8 cellular contexts compared by ENCODE assay signal in the genomic region with DNA sequence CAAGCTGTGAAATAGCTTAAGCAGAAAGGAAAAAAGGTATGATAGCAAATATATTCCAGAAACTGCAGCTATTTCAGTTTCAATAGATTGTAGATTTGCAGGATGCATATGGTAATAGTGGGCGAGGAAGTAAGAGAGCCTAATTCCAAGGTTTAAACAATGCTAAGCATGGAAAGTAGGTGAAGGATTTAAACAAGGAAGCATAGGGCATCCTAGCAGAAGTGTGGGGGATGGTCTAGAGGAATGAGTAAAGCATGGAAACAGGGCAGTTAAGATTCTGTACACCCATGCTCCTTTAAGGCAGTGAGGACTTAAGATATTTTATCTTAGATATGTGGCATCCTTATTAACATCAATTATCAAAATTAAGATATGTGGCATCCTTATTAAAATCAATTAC. TPM values are rescaled to one million over a fixed set of nuclear protein-coding genes. Genes with fewer than 3 reads are reported as not detected.
A peak's percentile ranks its signal among the peaks of the same experiment; 100 is the strongest.
DNase-seq lines count a peak whose midpoint lies in the region; ATAC-seq, FAIRE-seq and TF ChIP-seq lines count a peak whose summit lies in the region.

No MANE protein-coding gene starts in this region.

- peak overlapping the region; percentile 87 for H3K27ac Mint-ChIP-seq in activated naive CD4-positive, alpha-beta T cell treated with anti-CD3 and anti-CD28 coated beads, Interleukin-2, amount 50 U/mL, for 24 hours
- peak overlapping the region; percentile 72 for H3K27ac Mint-ChIP-seq in activated CD8-positive, alpha-beta T cell treated with anti-CD3 and anti-CD28 coated beads, Interleukin-2, amount 10 ng/mL, durations not matched to agents 7 days and 5 days

- TF ChIP-seq CTCF in keratinocyte (optimal IDR thresholded peaks at IDR 0.05 in 1 of 3, IDR thresholded peaks at IDR 0.05 in 1 of 3, conservative IDR thresholded peaks at IDR 0.05 in 1 of 3; ENCODE audit: extremely low read depth in 1 of 3, insufficient read depth in 2 of 3, low read length in 3 of 3) (no peak), suprapubic skin (IDR thresholded peaks at IDR 0.05) (no peak)

- no peak for TF ChIP-seq POLR2A in suprapubic skin (IDR thresholded peaks at IDR 0.05)

- peak overlapping the region; percentile 32 for H3K27ac ChIP-seq in keratinocyte (ENCODE audit: control insufficient read depth, insufficient read depth, low read length)
- no peak overlapping the region for H3K27ac ChIP-seq in suprapubic skin

- H3K9me1 ChIP-seq in keratinocyte (ENCODE audit: control insufficient read depth, extremely low read depth, insufficient read depth, low read length): no peaks in the 10 kb centered on the region

- peak; percentile 56 for FAIRE-seq in keratinocyte (lab: Jason Lieb, UNC)

- peaks cover 6% of the 10 kb centered on the region for H3K36me3 Mint-ChIP-seq in activated naive CD4-positive, alpha-beta T cell treated with anti-CD3 and anti-CD28 coated beads, Interleukin-2, amount 50 U/mL, for 24 hours
- peaks cover 59% of the 10 kb centered on the region for H3K36me3 Mint-ChIP-seq in activated CD8-positive, alpha-beta T cell treated with anti-CD3 and anti-CD28 coated beads, Interleukin-2, amount 10 ng/mL, durations not matched to agents 7 days and 5 days (ENCODE audit: low read depth)

- H3K79me2 ChIP-seq in keratinocyte (ENCODE audit: control insufficient read depth, insufficient read depth, low read length): peaks cover 75% of the 10 kb centered on the region

- no peaks in the 10 kb centered on the region for H3K27me3 Mint-ChIP-seq in activated naive CD4-positive, alpha-beta T cell treated with anti-CD3 and anti-CD28 coated beads, Interleukin-2, amount 50 U/mL, for 24 hours
- no peaks in the 10 kb centered on the region for H3K27me3 Mint-ChIP-seq in activated CD8-positive, alpha-beta T cell treated with anti-CD3 and anti-CD28 coated beads, Interleukin-2, amount 10 ng/mL, durations not matched to agents 7 days and 5 days (ENCODE audit: low read depth)

- H4K20me1 ChIP-seq in keratinocyte (ENCODE audit: control insufficient read depth, extremely low read depth, insufficient read depth, low read length): peaks cover 25% of the 10 kb centered on the region

- H3K4me1 Mint-ChIP-seq in activated naive CD4-positive, alpha-beta T cell treated with anti-CD3 and anti-CD28 coated beads, Interleukin-2, amount 50 U/mL, for 24 hours: peaks cover 68% of the 10 kb centered on the region
- peaks cover 52% of the 10 kb centered on the region for H3K4me1 Mint-ChIP-seq in activated CD8-positive, alpha-beta T cell treated with anti-CD3 and anti-CD28 coated beads, Interleukin-2, amount 10 ng/mL, durations not matched to agents 7 days and 5 days (ENCODE audit: low read depth)

- H3K9ac ChIP-seq in keratinocyte (ENCODE audit: control insufficient read depth, extremely low read depth, insufficient read depth, low read length): peak overlapping the region; percentile 97

- TF ChIP-seq EP300 in suprapubic skin (IDR thresholded peaks at IDR 0.05): no peak

- 21% methylated on average over 1 of the region's 1 CpG for WGBS in suprapubic skin

- DNase-seq in activated naive CD4-positive, alpha-beta T cell treated with anti-CD3 and anti-CD28 coated beads, Interleukin-2, amount 50 U/mL, for 16 hours: no peak
- DNase-seq in activated CD8-positive, alpha-beta T cell treated with anti-CD3 and anti-CD28 coated beads, Interleukin-2, amount 10 ng/mL, durations not matched to agents 7 days and 5 days: no peak
- DNase-seq in keratinocyte (ENCODE audit: low read depth, low spot score) (no peak), suprapubic skin (ENCODE audit: low spot score in 2 of 2) (no peak), NCI-H2227 (lab: John Stamatoyannopoulos, UW; ENCODE audit: unreplicated experiment) (no peak), SW480 (ENCODE audit: low spot score) (no peak), NCI-H1694 (lab: John Stamatoyannopoulos, UW) (no peak)

- no peaks in the 10 kb centered on the region for H3K9me3 Mint-ChIP-seq in activated naive CD4-positive, alpha-beta T cell treated with anti-CD3 and anti-CD28 coated beads, Interleukin-2, amount 50 U/mL, for 24 hours
- H3K9me3 Mint-ChIP-seq in activated CD8-positive, alpha-beta T cell treated with anti-CD3 and anti-CD28 coated beads, Interleukin-2, amount 10 ng/mL, durations not matched to agents 7 days and 5 days (ENCODE audit: insufficient read depth): no peaks in the 10 kb centered on the region

- H3K27me3 ChIP-seq in keratinocyte (ENCODE audit: control insufficient read depth, extremely low read depth, insufficient read depth, low read length) (no peaks in the 10 kb centered on the region), suprapubic skin (no peaks in the 10 kb centered on the region)

- peak overlapping the region; percentile 91 for H3K4me2 ChIP-seq in keratinocyte (ENCODE audit: control insufficient read depth, extremely low read depth, insufficient read depth, low read depth, low read length)

- H3K4me3 Mint-ChIP-seq in activated naive CD4-positive, alpha-beta T cell treated with anti-CD3 and anti-CD28 coated beads, Interleukin-2, amount 50 U/mL, for 24 hours: peak overlapping the region; percentile 97
- H3K4me3 Mint-ChIP-seq in activated CD8-positive, alpha-beta T cell treated with anti-CD3 and anti-CD28 coated beads, Interleukin-2, amount 10 ng/mL, durations not matched to agents 7 days and 5 days: peak overlapping the region; percentile 90

- H3K36me3 ChIP-seq in keratinocyte (ENCODE audit: control insufficient read depth in 2 of 2, extremely low read depth in 1 of 2, insufficient read depth in 2 of 2, low read length in 2 of 2) (peaks cover 4 to 6% of the 10 kb centered on the region in 2 experiments), suprapubic skin (peaks cover 15% of the 10 kb centered on the region)

- peaks cover 39% of the 10 kb centered on the region for H3K4me1 ChIP-seq in keratinocyte (ENCODE audit: control insufficient read depth, extremely low read depth, insufficient read depth, low read length)
- peaks cover 70% of the 10 kb centered on the region for H3K4me1 ChIP-seq in suprapubic skin

- no peak overlapping the region for H2AFZ ChIP-seq in keratinocyte (ENCODE audit: control insufficient read depth, low read length)

- POLR2A ChIA-PET in activated CD8-positive, alpha-beta T cell treated with anti-CD3 and anti-CD28 coated beads, Interleukin-2, amount 10 ng/mL, durations not matched to agents 7 days and 5 days (lab: Charles Lee): interaction anchor here (0.6 to 2.0 kb wide), 8 partner anchors 24 to 366 kb away, joined by 3 to 9 read pairs (median 3); no protein-coding TSS in a partner anchor

- dilution Hi-C loops in keratinocyte (cut with MboI; ENCODE audit: extremely low pct_ligation_motif_present, low sequenced_read_pairs): no loop called here

- H3K9me3 ChIP-seq in keratinocyte (ENCODE audit: control insufficient read depth, low read depth, low read length): no peaks in the 10 kb centered on the region
- no peaks in the 10 kb centered on the region for H3K9me3 ChIP-seq in suprapubic skin

- CTCF ChIA-PET in activated CD8-positive, alpha-beta T cell treated with anti-CD3 and anti-CD28 coated beads, Interleukin-2, amount 10 ng/mL, durations not matched to agents 7 days and 5 days (lab: Charles Lee): interaction anchor here (1.0 to 3.0 kb wide), 9 partner anchors 10 to 366 kb away, joined by 3 to 18 read pairs (median 5); no protein-coding TSS in a partner anchor

- ATAC-seq in activated CD8-positive, alpha-beta T cell treated with anti-CD3 and anti-CD28 coated beads, Interleukin-2, amount 10 ng/mL, durations not matched to agents 7 days and 5 days: no peak

- H3K4me3 ChIP-seq in keratinocyte (ENCODE audit: control insufficient read depth in 2 of 3, extremely low read depth in 1 of 3, insufficient read depth in 2 of 3, low read depth in 1 of 3, low read length in 3 of 3) (peak overlapping the region; percentile 85 to 96 (median 93)), suprapubic skin (peak overlapping the region; percentile 100)

RNA-seq across cellular contexts. Expression of gene IVNS1ABP, which starts 2.6 kb away (rescaled TPM):
- 100 to 1,000 TPM; 216 to 234 TPM for total RNA-seq in activated CD8-positive, alpha-beta T cell treated with anti-CD3 and anti-CD28 coated beads, Interleukin-2, amount 10 ng/mL, durations not matched to agents 7 days and 5 days
- 113 to 168 TPM (median 162 TPM) in 3 replicates for polyA plus RNA-seq in keratinocyte
- polyA plus RNA-seq in keratinocyte (2011; ENCODE audit: low read depth): 124 TPM
- 88.1 and 138 TPM in 2 replicates for polyA plus RNA-seq in keratinocyte (2011; cell fraction: cytosol; rRNA removed)
- polyA plus RNA-seq in keratinocyte (2011; cell fraction: nucleus; rRNA removed): 284 and 358 TPM in 2 replicates
- 98.2 and 98.5 TPM in 2 replicates for polyA plus RNA-seq in keratinocyte (2012; ENCODE audit: low replicate concordance)
- polyA minus RNA-seq in keratinocyte: 62.1 to 198 TPM (median 133 TPM) in 3 replicates
- polyA minus RNA-seq in keratinocyte (2011; cell fraction: cytosol; rRNA and poly(A)+ RNA removed): 99.9 TPM
- polyA minus RNA-seq in keratinocyte (2011; cell fraction: nucleus; rRNA and poly(A)+ RNA removed): 178 and 289 TPM in 2 replicates
- total RNA-seq in suprapubic skin: 100 to 1,000 TPM; 116 to 189 (median 145) TPM
